Comparison of ENCODE assay signal across 7 cellular contexts in the genomic region with DNA sequence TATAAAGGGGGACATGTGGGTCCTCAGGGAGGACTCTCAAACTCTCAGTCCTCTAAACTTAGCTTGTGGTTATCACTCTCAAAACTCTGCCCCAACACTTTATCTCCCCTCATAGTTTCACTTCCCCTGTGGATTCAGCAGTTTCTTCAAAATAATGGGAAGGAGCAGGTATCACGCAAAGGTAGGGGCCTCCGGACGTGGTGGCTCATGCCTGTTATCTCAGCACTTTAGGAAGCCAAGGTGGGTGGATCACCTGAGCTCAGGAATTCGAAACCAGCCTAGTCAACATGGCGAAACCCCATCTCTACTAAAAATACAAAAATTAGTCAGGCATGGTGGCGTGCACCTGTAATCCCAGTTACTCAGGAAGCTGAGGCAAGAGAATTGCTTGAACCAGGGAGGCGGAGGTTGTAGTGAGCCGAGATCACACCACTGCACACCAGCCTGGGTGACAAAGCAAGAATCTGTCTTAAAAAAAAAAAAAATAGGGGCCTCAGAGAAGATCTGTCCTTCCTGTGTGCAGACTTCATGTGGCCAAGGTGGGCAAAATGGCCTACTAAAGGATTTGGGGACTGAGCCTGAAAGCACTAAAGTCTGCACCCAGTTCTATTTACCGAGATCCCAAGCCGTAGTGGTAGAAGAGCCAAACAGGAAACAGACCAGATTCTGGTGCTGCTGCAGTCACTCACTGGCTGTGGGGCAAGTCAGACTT. TPM values are rescaled to one million over a fixed set of nuclear protein-coding genes. Genes with fewer than 3 reads are reported as not detected.
DNase-seq lines count a peak whose midpoint lies in the region; ATAC-seq, FAIRE-seq and TF ChIP-seq lines count a peak whose summit lies in the region.

No MANE protein-coding gene starts in this region.

- TF ChIP-seq POLR2A in H54 (IDR thresholded peaks at IDR 0.05; ENCODE audit: low read depth, low read length): no peak

- ATAC-seq in HG02798 (IDR thresholded peaks at IDR 0.05; ENCODE audit: poor library complexity, unreplicated experiment) (peak; percentile 51), left lung (no peak), PC-3 (no peak)

- H2AFZ ChIP-seq in osteoblast (ENCODE audit: low read length) (peak overlapping the region; percentile 56), PC-3 (ENCODE audit: low read length) (no peak overlapping the region)

- no TSS peak for BruUV-seq in PC-3 (replicated peaks; lab: Mats Ljungman, UMichigan)

- H3F3A ChIP-seq in PC-3 (ENCODE audit: low read length, unreplicated experiment): no peaks in the 10 kb centered on the region

- FAIRE-seq in GM19239 (lab: Jason Lieb, UNC): peak; percentile 85
- FAIRE-seq in H54 (lab: Jason Lieb, UNC): no peak

- peaks cover 59% of the 10 kb centered on the region for H3K4me1 Mint-ChIP-seq in T-helper 1 cell treated with Interleukin-12 subunit alpha and Interleukin-12 subunit beta and Interleukin-4 antibody, amounts not matched to agents 30 μg/mL and 1 μg/mL, for 36 hours (ENCODE audit: low read depth)

- H3K79me2 ChIP-seq in osteoblast (ENCODE audit: insufficient read depth, low read length) (no peaks in the 10 kb centered on the region), PC-3 (ENCODE audit: low read length) (no peaks in the 10 kb centered on the region)

- TF ChIP-seq CTCF in osteoblast (IDR thresholded peaks at IDR 0.05; ENCODE audit: extremely low read depth, low read depth, low read length) (no peak), left lung (IDR thresholded peaks at IDR 0.05) (no peak), PC-3 (conservative IDR thresholded peaks at IDR 0.05; ENCODE audit: low read depth, low read length) (no peak)

- no peaks in the 10 kb centered on the region for H4K20me1 ChIP-seq in osteoblast (ENCODE audit: insufficient read depth, low read length)
- H4K20me1 ChIP-seq in PC-3 (ENCODE audit: low read length): no peaks in the 10 kb centered on the region

- peak; percentile 73 for DNase-seq in GM19239 (ENCODE audit: insufficient read length, low spot score)
- peak; percentile 32 for DNase-seq in osteoblast (ENCODE audit: insufficient read length, low spot score, missing footprints)
- no peak for DNase-seq in left lung
- no peak for DNase-seq in PC-3
- DNase-seq in H54 (ENCODE audit: insufficient read length, low spot score): no peak

- H3K36me3 ChIP-seq in osteoblast (ENCODE audit: insufficient read depth, low read length) (no peaks in the 10 kb centered on the region), left lung (no peaks in the 10 kb centered on the region), PC-3 (ENCODE audit: low read depth, low read length) (no peaks in the 10 kb centered on the region)

- H3K4me3 ChIP-seq in osteoblast (ENCODE audit: insufficient read depth, low read length): no peak overlapping the region
- H3K4me3 ChIP-seq in left lung: no peak overlapping the region
- no peak overlapping the region for H3K4me3 ChIP-seq in PC-3 (ENCODE audit: low read length)

- intact Hi-C loops in left lung (cut with DNase I) (no loop called here), PC-3 (cut with micrococcal nuclease) (no loop called here)

- no peaks in the 10 kb centered on the region for H3K27me3 ChIP-seq in osteoblast (ENCODE audit: insufficient read depth, low read length)
- peaks cover 0 to 10% of the 10 kb centered on the region in 2 donors for H3K27me3 ChIP-seq in left lung
- no peaks in the 10 kb centered on the region for H3K27me3 ChIP-seq in PC-3 (ENCODE audit: low read length)

- peak overlapping the region; percentile 79 for H3K27ac Mint-ChIP-seq in T-helper 1 cell treated with Interleukin-12 subunit alpha and Interleukin-12 subunit beta and Interleukin-4 antibody, amounts not matched to agents 30 μg/mL and 1 μg/mL, for 36 hours

- H3K4me3 Mint-ChIP-seq in T-helper 1 cell treated with Interleukin-12 subunit alpha and Interleukin-12 subunit beta and Interleukin-4 antibody, amounts not matched to agents 30 μg/mL and 1 μg/mL, for 36 hours: peak overlapping the region; percentile 70

- CTCF ChIA-PET in PC-3 (lab: Charles Lee): interaction anchor here (0.6 kb wide), 1 partner anchor 20 kb away, joined by 3 read pairs; no protein-coding TSS in a partner anchor

- H3K9me2 ChIP-seq in PC-3 (replicated peaks; ENCODE audit: low read length): no peaks in the 10 kb centered on the region

- POLR2A ChIA-PET in PC-3 (lab: Charles Lee; ENCODE audit: unreplicated experiment): no interaction called here

- no peaks in the 10 kb centered on the region for H3K27me3 Mint-ChIP-seq in T-helper 1 cell treated with Interleukin-12 subunit alpha and Interleukin-12 subunit beta and Interleukin-4 antibody, amounts not matched to agents 30 μg/mL and 1 μg/mL, for 36 hours (ENCODE audit: low read depth)

- H3K9ac ChIP-seq in PC-3 (ENCODE audit: low read length): no peak overlapping the region

- H3K27ac ChIP-seq in osteoblast (ENCODE audit: low read depth, low read length) (peak overlapping the region; percentile 33), left lung (no peak overlapping the region), PC-3 (ENCODE audit: low read length) (no peak overlapping the region)

- H3K4me1 ChIP-seq in osteoblast (ENCODE audit: insufficient read depth, low read length) (peaks cover 18% of the 10 kb centered on the region), left lung (peaks cover 8 to 31% of the 10 kb centered on the region in 2 donors), PC-3 (ENCODE audit: insufficient read depth, low read length) (peaks cover 12% of the 10 kb centered on the region)

- H3K36me3 Mint-ChIP-seq in T-helper 1 cell treated with Interleukin-12 subunit alpha and Interleukin-12 subunit beta and Interleukin-4 antibody, amounts not matched to agents 30 μg/mL and 1 μg/mL, for 36 hours (ENCODE audit: low read depth): peaks cover 56% of the 10 kb centered on the region

- H3K9me3 ChIP-seq in osteoblast (ENCODE audit: low read depth, low read length) (no peaks in the 10 kb centered on the region), left lung (no peaks in the 10 kb centered on the region), PC-3 (ENCODE audit: low read length) (no peaks in the 10 kb centered on the region)

- peak overlapping the region; percentile 36 for H3K4me2 ChIP-seq in osteoblast (ENCODE audit: insufficient read depth, low read length)
- no peak overlapping the region for H3K4me2 ChIP-seq in PC-3 (ENCODE audit: low read length)

- H3K9me3 Mint-ChIP-seq in T-helper 1 cell treated with Interleukin-12 subunit alpha and Interleukin-12 subunit beta and Interleukin-4 antibody, amounts not matched to agents 30 μg/mL and 1 μg/mL, for 36 hours: no peaks in the 10 kb centered on the region

RNA-seq across cellular contexts. Expression of a gene that starts 6.4 kb away (rescaled TPM):
- total RNA-seq in osteoblast (0.88 and 1.1 TPM in 2 replicates), left lung (10 to 100 TPM in 1 of 2 donors, 1 to 10 TPM in 1; 3.8 to 10.9 TPM), PC-3 (2014; rRNA removed) (1.9 and 3.4 TPM in 2 replicates)

RNA-seq across cellular contexts. Expression of a gene that starts 19.9 kb away (rescaled TPM):
- total RNA-seq in osteoblast (9.1 and 9.4 TPM in 2 replicates), left lung (10 to 100 TPM; 33.1 to 36.3 TPM), PC-3 (2014; rRNA removed) (21.5 and 23.8 TPM in 2 replicates)

RNA-seq across cellular contexts. Expression of a gene that starts 20.1 kb away (rescaled TPM):
- total RNA-seq in osteoblast (14.7 and 19.5 TPM in 2 replicates), left lung (10 to 100 TPM; 34.6 to 39.2 TPM), PC-3 (2014; rRNA removed) (12.3 and 12.8 TPM in 2 replicates)

RNA-seq across cellular contexts. Expression of a gene that starts 31.4 kb away (rescaled TPM):
- 46.6 and 49.9 TPM in 2 replicates for total RNA-seq in osteoblast
- 10 to 100 TPM; 38.2 to 38.6 TPM for total RNA-seq in left lung
- 62.0 and 73.5 TPM in 2 replicates for total RNA-seq in PC-3 (2014; rRNA removed)

Comparison
In these comparisons a context has a peak if more than half of its experiments do, and no peak if none do; other contexts are left out.
1. DNase-seq: peak in GM19239 (single experiment) and osteoblast (single experiment); none in left lung (0 of 2), PC-3 (single experiment) and H54 (single experiment).